21 cellular contexts compared by ENCODE assay signal in the genomic region with DNA sequence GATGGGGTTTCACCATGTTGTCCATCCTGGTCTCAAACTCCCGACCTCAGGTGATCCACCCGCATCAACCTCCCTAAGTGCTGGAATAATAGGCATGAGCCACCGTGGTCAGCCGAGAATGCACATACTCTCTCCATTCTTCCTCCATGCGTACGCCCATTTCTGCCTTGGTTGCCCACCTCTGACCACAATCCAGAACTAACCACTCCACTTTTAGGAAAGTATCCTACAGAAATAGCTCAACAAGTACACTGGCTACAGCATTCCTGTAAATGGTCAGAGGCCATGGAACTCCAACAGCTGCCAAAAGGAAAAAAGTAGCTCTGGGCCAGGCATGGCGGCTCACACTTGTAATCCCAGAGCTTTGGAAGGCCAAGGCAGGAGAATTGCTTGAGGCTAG.
"Had no signal": no experiment of that assay in that cellular context is flagged by ENCODE, and none has a peak within 500 bp of the region (broad histone marks: within the 10 kb centered on the region; RNA-seq: fewer than 3 reads in every experiment).

No MANE protein-coding gene starts in this region.

- H3K27me3 Mint-ChIP-seq: naive thymus-derived CD8-positive, alpha-beta T cell; stimulated activated naive CD8-positive, alpha-beta T cell treated with anti-CD3 and anti-CD28 coated beads, Interleukin-15, amount 100 ng/mL, for 72 hours had no signal

- H3K36me3 Mint-ChIP-seq: naive thymus-derived CD8-positive, alpha-beta T cell had no signal

- H3K27ac ChIP-seq: coronary artery, ovary, psoas muscle, suprapubic skin, transverse colon, vagina had no signal

- H3K4me1 ChIP-seq: psoas muscle had no signal

- H3K27ac Mint-ChIP-seq: naive thymus-derived CD8-positive, alpha-beta T cell had no signal

- H3K9me3 ChIP-seq: ovary, psoas muscle, suprapubic skin, transverse colon, vagina had no signal

- H3K27me3 ChIP-seq: ovary, suprapubic skin, transverse colon, vagina had no signal

- H3K4me3 Mint-ChIP-seq: naive thymus-derived CD8-positive, alpha-beta T cell; stimulated activated naive CD8-positive, alpha-beta T cell treated with anti-CD3 and anti-CD28 coated beads, Interleukin-15, amount 100 ng/mL, for 72 hours had no signal

- DNase-seq: dermis blood vessel endothelial cell; hypothalamus; kidney; mesendoderm; midbrain; naive thymus-derived CD8-positive, alpha-beta T cell; occipital lobe; ovary; posterior cingulate gyrus; psoas muscle; small intestine; stimulated activated CD4-positive, alpha-beta T cell treated with anti-CD3 and anti-CD28 coated beads, Interleukin-15, amount 100 ng/mL, for 24 hours; stimulated activated CD4-positive, alpha-beta T cell treated with anti-CD3 and anti-CD28 coated beads, Interleukin-4, amount 100 ng/mL, for 1 hour; stimulated activated CD8-positive, alpha-beta memory T cell treated with anti-CD3 and anti-CD28 coated beads, Interleukin-4, amount 100 ng/mL, for 48 hours; stimulated activated naive CD4-positive, alpha-beta T cell; stimulated activated naive CD8-positive, alpha-beta T cell treated with anti-CD3 and anti-CD28 coated beads, Interleukin-15, amount 100 ng/mL, for 72 hours; transverse colon had no signal

- H3K9me3 Mint-ChIP-seq: naive thymus-derived CD8-positive, alpha-beta T cell; stimulated activated naive CD8-positive, alpha-beta T cell treated with anti-CD3 and anti-CD28 coated beads, Interleukin-15, amount 100 ng/mL, for 72 hours had no signal

- H3K36me3 ChIP-seq: ovary, suprapubic skin, transverse colon, vagina had no signal

- H3K4me3 ChIP-seq: coronary artery, lung, ovary, psoas muscle, suprapubic skin, transverse colon, vagina had no signal
